ENCODE assay signal across 8 cellular contexts in genomic region chr17:47205419-47205963, GRCh38. TPM values are rescaled to one million over a fixed set of nuclear protein-coding genes. Genes with fewer than 3 reads are reported as not detected.
DNase-seq lines count a peak whose midpoint lies in the region; ATAC-seq and TF ChIP-seq lines count a peak whose summit lies in the region.

No MANE protein-coding gene starts in this region.

- no peaks in the 10 kb centered on the region for H3K79me2 ChIP-seq in SK-N-SH (ENCODE audit: insufficient read depth)

- TF ChIP-seq RAD21 in SK-N-SH (IDR thresholded peaks at IDR 0.05; ENCODE audit: low read length) = no peak

- no peak for TF ChIP-seq EP300 in SK-N-SH (IDR thresholded peaks at IDR 0.05; ENCODE audit: borderline replicate concordance in 1 of 2, low read depth in 1 of 2, low read length in 1 of 2)

- peak; percentile 17; the same call in 2 of the 3 replicates for ATAC-seq in SK-N-SH treated with all-trans-retinoic acid at 6 μM for 48 hours
- ATAC-seq in HG03354 (IDR thresholded peaks at IDR 0.05; ENCODE audit: poor library complexity, severe bottlenecking, unreplicated experiment) = peak; percentile 64

- no peak overlapping the region for H3K4me3 ChIP-seq in SK-N-SH (ENCODE audit: low read depth in 2 of 2, low read length in 1 of 2)
- H3K4me3 ChIP-seq in mucosa of rectum (ENCODE audit: low read length in 2 of 2) = peak overlapping the region; percentile 6 to 45
- H3K4me3 ChIP-seq in stomach smooth muscle (ENCODE audit: low read length in 2 of 2) = peak overlapping the region in 1 of 2 donors; percentile 47

- peaks cover 4% of the 10 kb centered on the region; the same call in 1 of the 2 replicates for H3K9me2 ChIP-seq in SK-N-SH

- no peaks in the 10 kb centered on the region for H3F3A ChIP-seq in SK-N-SH (replicated peaks; ENCODE audit: insufficient read depth)

- CTCF ChIA-PET in SK-N-SH (lab: Yijun Ruan, JAX) = no interaction called here

- POLR2A ChIA-PET in SK-N-SH (lab: Yijun Ruan, JAX) = interaction anchor here (0.6 kb wide), 1 partner anchor 445 kb away, joined by 3 read pairs; no protein-coding TSS in a partner anchor

- H2AFZ ChIP-seq in SK-N-SH (ENCODE audit: low read depth) = no peak overlapping the region

- TF ChIP-seq CTCF in SK-N-SH (IDR thresholded peaks at IDR 0.05) = no peak

- 92% methylated on average over 9 of the region's 9 CpGs for WGBS in SK-N-SH (ENCODE audit: low lambda C conversion rate)

- H3K9me3 ChIP-seq in SK-N-SH (0 out of 2 replicates have a peak, but pooled peaks cover 7% of the 10 kb centered on the region), mucosa of rectum (ENCODE audit: control insufficient read depth in 2 of 2, low read length in 2 of 2) (no peaks in the 10 kb centered on the region), stomach smooth muscle (ENCODE audit: control insufficient read depth in 2 of 2, low read length in 2 of 2) (no peaks in the 10 kb centered on the region)

- no peak overlapping the region for H3K9ac ChIP-seq in SK-N-SH
- peak overlapping the region; percentile 0 to 32 for H3K9ac ChIP-seq in mucosa of rectum (ENCODE audit: low read depth in 1 of 2, low read length in 2 of 2)
- H3K9ac ChIP-seq in stomach smooth muscle (ENCODE audit: low read length in 2 of 2) = no peak overlapping the region

- no peaks in the 10 kb centered on the region for H4K20me1 ChIP-seq in SK-N-SH (ENCODE audit: insufficient read depth)

- H3K4me1 ChIP-seq in SK-N-SH (ENCODE audit: control insufficient read depth in 1 of 2, insufficient read depth in 2 of 2, low read depth in 1 of 2, low read length in 1 of 2) (no peaks in the 10 kb centered on the region), mucosa of rectum (ENCODE audit: control insufficient read depth in 2 of 2, insufficient read depth in 2 of 2, low read length in 2 of 2) (peaks cover 19 to 28% of the 10 kb centered on the region in 2 donors), stomach smooth muscle (ENCODE audit: control insufficient read depth, insufficient read depth, low read length) (peaks cover 22% of the 10 kb centered on the region)

- no peak for DNase-seq in SK-N-SH
- DNase-seq in activated CD4-positive, CD25-positive, alpha-beta regulatory T cell treated with anti-CD3 and anti-CD28 coated beads, Interleukin-2, amount 50 U/mL, for 72 hours = peak; percentile 46
- peak; percentile 55 for DNase-seq in dedifferentiated amniotic fluid mesenchymal stem cell (ENCODE audit: extremely low spot score)
- DNase-seq in retina = no peak

- H3K36me3 ChIP-seq in SK-N-SH (replicated peaks in 1 of 2; ENCODE audit: control insufficient read depth in 1 of 2, insufficient read depth in 2 of 2, low read length in 1 of 2) = no peaks in the 10 kb centered on the region
- H3K36me3 ChIP-seq in mucosa of rectum (ENCODE audit: control insufficient read depth in 2 of 2, insufficient read depth in 2 of 2, low read length in 2 of 2) = no peaks in the 10 kb centered on the region
- H3K36me3 ChIP-seq in stomach smooth muscle (ENCODE audit: control insufficient read depth in 2 of 2, insufficient read depth in 2 of 2, low read length in 2 of 2) = no peaks in the 10 kb centered on the region

- H3K4me2 ChIP-seq in SK-N-SH = no peak overlapping the region

- no peaks in the 10 kb centered on the region for H3K27me3 ChIP-seq in SK-N-SH (ENCODE audit: insufficient read depth)
- no peaks in the 10 kb centered on the region for H3K27me3 ChIP-seq in mucosa of rectum (ENCODE audit: control insufficient read depth in 2 of 2, insufficient read depth in 2 of 2, low read length in 2 of 2)
- no peaks in the 10 kb centered on the region for H3K27me3 ChIP-seq in stomach smooth muscle (ENCODE audit: control insufficient read depth in 1 of 2, insufficient read depth in 2 of 2, low read length in 2 of 2)

- no peak overlapping the region for H3K27ac ChIP-seq in SK-N-SH (ENCODE audit: low read depth in 2 of 2, low read length in 1 of 2)
- H3K27ac ChIP-seq in mucosa of rectum (ENCODE audit: low read depth in 2 of 2, low read length in 2 of 2) = peak overlapping the region; percentile 73 to 84
- H3K27ac ChIP-seq in stomach smooth muscle (ENCODE audit: low read length) = peak overlapping the region; percentile 60

TF ChIP-seq in SK-N-SH treated with all-trans-retinoic acid at 6 μM for 48 hours, 23 proteins besides CTCF, POLR2A, EP300 and RAD21:
- no peak for TF ChIP-seq ZFP30 (CRISPR knock-in tag; IDR thresholded peaks at IDR 0.05)
TF ChIP-seq in SK-N-SH treated with all-trans-retinoic acid at 6 μM for 48 hours: peak in this region for 0.

TF ChIP-seq in SK-N-SH, 30 proteins besides CTCF, POLR2A, EP300 and RAD21:
- TF ChIP-seq TAF1 (IDR thresholded peaks at IDR 0.05; ENCODE audit: borderline replicate concordance, low read depth, low read length) (no peak), RXRA (IDR thresholded peaks at IDR 0.05; ENCODE audit: borderline replicate concordance, low read depth) (no peak), MXI1 (IDR thresholded peaks at IDR 0.05; ENCODE audit: low read depth, low read length) (no peak), POLR2AphosphoS5 (IDR thresholded peaks at IDR 0.05; ENCODE audit: low read depth, low read length) (no peak), SMC3 (IDR thresholded peaks at IDR 0.05; ENCODE audit: low read depth, low read length) (no peak), RFX5 (IDR thresholded peaks at IDR 0.05; ENCODE audit: low read length) (no peak), PBX3 (IDR thresholded peaks at IDR 0.05) (no peak), YY1 (IDR thresholded peaks at IDR 0.05; ENCODE audit: low read depth) (no peak), NFIC (IDR thresholded peaks at IDR 0.05; ENCODE audit: borderline replicate concordance) (no peak), RCOR1 (IDR thresholded peaks at IDR 0.05; ENCODE audit: low read length) (no peak), MAX (IDR thresholded peaks at IDR 0.05; ENCODE audit: low read depth) (no peak), FOXJ3 (CRISPR knock-in tag; IDR thresholded peaks at IDR 0.05) (no peak), ELF1 (IDR thresholded peaks at IDR 0.05) (no peak), CHD2 (IDR thresholded peaks at IDR 0.05; ENCODE audit: low read length, partially characterized antibody) (no peak), MEF2A (IDR thresholded peaks at IDR 0.05; ENCODE audit: borderline replicate concordance, low read depth) (no peak), IRF3 (IDR thresholded peaks at IDR 0.05; ENCODE audit: low read depth, low read length) (no peak), JUND (IDR thresholded peaks at IDR 0.05) (no peak), TEAD4 (IDR thresholded peaks at IDR 0.05; ENCODE audit: borderline replicate concordance, insufficient read depth) (no peak), ZBTB33 (IDR thresholded peaks at IDR 0.05; ENCODE audit: borderline replicate concordance, low read depth) (no peak)

RNA-seq across cellular contexts. Expression of gene MYL4, which starts 3.7 kb away (rescaled TPM):
- polyA plus RNA-seq in SK-N-SH (2012; rRNA removed) = not detected in 2 replicates
- 0.04 TPM in 1 of 2 replicates, not detected in the other for polyA plus RNA-seq in SK-N-SH (2012; cell fraction: cytosol; rRNA removed)
- 0.23 TPM in 1 of 2 replicates, not detected in the other for polyA plus RNA-seq in SK-N-SH (2012; cell fraction: nucleus; rRNA removed)

RNA-seq across cellular contexts. Expression of gene CDC27, which starts 16.4 kb away (rescaled TPM):
- polyA plus RNA-seq in SK-N-SH (2012; rRNA removed) = 44.3 and 48.7 TPM in 2 replicates
- 49.0 and 49.4 TPM in 2 replicates for polyA plus RNA-seq in SK-N-SH (2012; cell fraction: cytosol; rRNA removed)
- polyA plus RNA-seq in SK-N-SH (2012; cell fraction: nucleus; rRNA removed) = 58.3 and 107 TPM in 2 replicates

RNA-seq across cellular contexts. Expression of gene ITGB3, which starts 48.1 kb away (rescaled TPM):
- polyA plus RNA-seq in SK-N-SH (2012; rRNA removed) = 4.4 and 4.6 TPM in 2 replicates
- polyA plus RNA-seq in SK-N-SH (2012; cell fraction: cytosol; rRNA removed) = 2.7 and 3.7 TPM in 2 replicates
- 1.6 and 3.0 TPM in 2 replicates for polyA plus RNA-seq in SK-N-SH (2012; cell fraction: nucleus; rRNA removed)

Comparison
In these comparisons a context has a peak if more than half of its experiments do, and no peak if none do; other contexts are left out.
1. DNase-seq: peak in activated CD4-positive, CD25-positive, alpha-beta regulatory T cell treated with anti-CD3 and anti-CD28 coated beads, Interleukin-2, amount 50 U/mL, for 72 hours (single experiment) and dedifferentiated amniotic fluid mesenchymal stem cell (single experiment); none in SK-N-SH (single experiment) and retina (single experiment).
2. H3K27ac ChIP-seq: peak in mucosa of rectum (2 of 2) and stomach smooth muscle (single experiment); none in SK-N-SH (0 of 2).
3. H3K4me3 ChIP-seq: peak in mucosa of rectum (2 of 2); none in SK-N-SH (0 of 2).
4. H3K9ac ChIP-seq: peak in mucosa of rectum (2 of 2); none in SK-N-SH (single experiment) and stomach smooth muscle (0 of 2).